ENCODE assay signal across 19 cellular contexts in genomic region chr3:121018917-121019321, GRCh38.
"Had no signal": no experiment of that assay in that cellular context is flagged by ENCODE, and none has a peak within 500 bp of the region (broad histone marks: within the 10 kb centered on the region; RNA-seq: fewer than 3 reads in every experiment).

No MANE protein-coding gene starts in this region.

- H3K4me1 ChIP-seq: colonic mucosa, esophagus muscularis mucosa, left lung, prostate gland, tibial nerve, uterus had no signal

- DNase-seq: activated B cell treated with CpG ODN at 0.5 μM for 24 hours; activated CD4-positive, alpha-beta memory T cell treated with anti-CD3 and anti-CD28 coated beads, Interleukin-2, amount 10 ng/mL, durations not matched to agents 7 days and 5 days; activated CD4-positive, alpha-beta T cell treated with anti-CD3 and anti-CD28 coated beads for 48 hours; activated CD8-positive, alpha-beta memory T cell treated with anti-CD3 and anti-CD28 coated beads, Interleukin-2, amount 10 ng/mL, durations not matched to agents 7 days and 5 days; activated naive CD4-positive, alpha-beta T cell treated with Interleukin-2 at 50 U/mL for 16 hours; activated naive CD8-positive, alpha-beta T cell treated with anti-CD3 and anti-CD28 coated beads, Interleukin-2, amount 10 ng/mL, durations not matched to agents 7 days and 5 days; colonic mucosa; mucosa of descending colon; naive B cell; stimulated activated naive CD8-positive, alpha-beta T cell treated with anti-CD3 and anti-CD28 coated beads, Interleukin-15, Interleukin-2, amounts not matched to agents 100 U/mL and 50 U/mL, for 24 hours; uterus had no signal

- H3K27me3 ChIP-seq: colonic mucosa, esophagus muscularis mucosa, left lung, tibial nerve, uterus had no signal

- H3K27ac ChIP-seq: colonic mucosa, esophagus muscularis mucosa, left lung, prostate gland, tibial nerve, uterus had no signal

- FAIRE-seq: endometrium, islet of Langerhans, TTC549 had no signal

- ATAC-seq: activated CD8-positive, alpha-beta memory T cell treated with anti-CD3 and anti-CD28 coated beads, Interleukin-2, amount 10 ng/mL, durations not matched to agents 7 days and 5 days; left lung; mucosa of descending colon; right cardiac atrium; stimulated activated naive CD8-positive, alpha-beta T cell treated with anti-CD3 and anti-CD28 coated beads, Interleukin-15, Interleukin-2, amounts not matched to agents 100 U/mL and 50 U/mL, for 24 hours had no signal

- H3K36me3 ChIP-seq: colonic mucosa, esophagus muscularis mucosa, left lung, prostate gland, tibial nerve, uterus had no signal

- H3K4me3 ChIP-seq: colonic mucosa, esophagus muscularis mucosa, left lung, mucosa of descending colon, prostate gland, tibial nerve, uterus had no signal

- H3K9me3 ChIP-seq: colonic mucosa, mucosa of descending colon, prostate gland had no signal
